Comparison of ENCODE assay signal across 8 cellular contexts in genomic region chr2:10448646-10449480, GRCh38. TPM values are rescaled to one million over a fixed set of nuclear protein-coding genes. Genes with fewer than 3 reads are reported as not detected.
DNase-seq lines count a peak whose midpoint lies in the region; ATAC-seq and TF ChIP-seq lines count a peak whose summit lies in the region.

No MANE protein-coding gene starts in this region.

- peak overlapping the region; percentile 80 to 98 for H3K9ac ChIP-seq in colonic mucosa (ENCODE audit: low read depth in 2 of 2, low read length in 2 of 2)

- H3K4me1 Mint-ChIP-seq in activated B cell treated with CpG ODN at 0.5 μM for 24 hours = peaks cover 42% of the 10 kb centered on the region

- intact Hi-C loops in activated B cell treated with CpG ODN at 0.5 μM for 24 hours (cut with micrococcal nuclease) = loop anchor here (1.0 to 10.0 kb wide), 14 partner anchors 39 to 1303 kb away; partner anchors contain the start of genes ADAM17, GRHL1, HPCAL1 and PDIA6
- intact Hi-C loops in colonic mucosa (cut with DNase I) = no loop called here

- peaks cover 21% of the 10 kb centered on the region for H3K36me3 Mint-ChIP-seq in activated B cell treated with CpG ODN at 0.5 μM for 24 hours (ENCODE audit: low read depth)

- H3K27me3 ChIP-seq in colonic mucosa = no peaks in the 10 kb centered on the region
- H3K27me3 ChIP-seq in lung (ENCODE audit: control insufficient read depth, insufficient read depth) = no peaks in the 10 kb centered on the region

- H3K36me3 ChIP-seq in colonic mucosa = no peaks in the 10 kb centered on the region
- H3K36me3 ChIP-seq in lung (ENCODE audit: control insufficient read depth in 2 of 2, insufficient read depth in 2 of 2, low read length in 2 of 2) = peaks cover 5 to 6% of the 10 kb centered on the region in 2 donors

- H3K9me3 ChIP-seq in colonic mucosa (no peaks in the 10 kb centered on the region), lung (ENCODE audit: control insufficient read depth in 2 of 2, insufficient read depth in 1 of 2, low read length in 1 of 2) (no peaks in the 10 kb centered on the region)

- H3K27ac Mint-ChIP-seq in activated B cell treated with CpG ODN at 0.5 μM for 24 hours = peak overlapping the region; percentile 84

- H3K4me1 ChIP-seq in colonic mucosa (peaks cover 12% of the 10 kb centered on the region), lung (ENCODE audit: control insufficient read depth in 2 of 2, insufficient read depth in 2 of 2, low read length in 2 of 2) (peaks cover 3 to 7% of the 10 kb centered on the region in 2 donors)

- POLR2A ChIA-PET in activated B cell treated with CpG ODN at 0.5 μM for 24 hours (lab: Charles Lee) = interaction anchor here (0.6 to 5.3 kb wide), 27 partner anchors 9 to 1117 kb away, joined by 3 to 70 read pairs (median 4); partner anchors contain the start of genes HPCAL1, KLF11, NOL10 and PDIA6

- peak; percentile 92 for DNase-seq in activated gamma-delta T cell treated with Interleukin-2 at 50 U/mL for 16 hours
- no peak for DNase-seq in activated gamma-delta T cell (lab: John Stamatoyannopoulos, UW)
- peak; percentile 99 for DNase-seq in NCI-H2227 (lab: John Stamatoyannopoulos, UW; ENCODE audit: unreplicated experiment)
- peak; percentile 94 for DNase-seq in activated B cell treated with CpG ODN at 0.5 μM for 24 hours
- peak; percentile 93 for DNase-seq in colonic mucosa
- DNase-seq in lung (ENCODE audit: low spot score) = peak; percentile 90
- peak; percentile 36 to 90 (median 53) for DNase-seq in stimulated activated CD4-positive, alpha-beta T cell treated with anti-CD3 and anti-CD28 coated beads, TNF-alpha, amount 100 ng/mL, for 48 hours (ENCODE audit: low read depth in 3 of 3)

- TF ChIP-seq CTCF in activated B cell treated with CpG ODN at 0.5 μM for 24 hours (IDR thresholded peaks at IDR 0.05) (no peak), colonic mucosa (IDR thresholded peaks at IDR 0.05) (no peak), lung (IDR thresholded peaks at IDR 0.05; ENCODE audit: control extremely low read depth, extremely low read depth) (no peak)

- H3K4me3 ChIP-seq in colonic mucosa (peak overlapping the region; percentile 64), lung (peak overlapping the region; percentile 40)

- ATAC-seq in HG03095 (IDR thresholded peaks at IDR 0.05; ENCODE audit: unreplicated experiment) (peak; percentile 52), activated B cell treated with CpG ODN at 0.5 μM for 24 hours (ENCODE audit: low read depth) (peak; percentile 61), lung (ENCODE audit: insufficient read depth, low FRiP score) (no peak)

- H3K27me3 Mint-ChIP-seq in activated B cell treated with CpG ODN at 0.5 μM for 24 hours = no peaks in the 10 kb centered on the region

- H3K9me3 Mint-ChIP-seq in activated B cell treated with CpG ODN at 0.5 μM for 24 hours = no peaks in the 10 kb centered on the region

- peak overlapping the region; percentile 78 for H3K4me3 Mint-ChIP-seq in activated B cell treated with CpG ODN at 0.5 μM for 24 hours

- CTCF ChIA-PET in activated B cell treated with CpG ODN at 0.5 μM for 24 hours (lab: Charles Lee) = interaction anchor here (0.7 to 4.3 kb wide), 3 partner anchors 14 to 75 kb away, joined by 5 to 22 read pairs (median 6); no protein-coding TSS in a partner anchor

- H3K27ac ChIP-seq in colonic mucosa = peak overlapping the region; percentile 98
- peak overlapping the region; percentile 90 to 94 for H3K27ac ChIP-seq in lung (ENCODE audit: low read depth in 1 of 2, low read length in 1 of 2)

- WGBS in lung, 2 donors = 0 to 1% methylated on average over 57 to 61 of the region's 61 CpGs

RNA-seq across cellular contexts. Expression of gene ODC1, which starts 0.7 kb away (rescaled TPM):
- total RNA-seq in activated B cell treated with CpG ODN at 0.5 μM for 24 hours (192 and 200 TPM in 2 replicates), colonic mucosa (100 to 1,000 TPM in 1 of 2 donors, 10 to 100 TPM in 1; 45.8 to 107 TPM), lung (100 to 1,000 TPM in 1 of 2 donors, 10 to 100 TPM in 1; 49.2 to 102 TPM)
- 100 to 1,000 TPM in 1 of 2 donors, 10 to 100 TPM in 1; 32.5 to 115 TPM for polyA plus RNA-seq in lung
